ENCODE assay signal across 1 cellular context in the genomic region with DNA sequence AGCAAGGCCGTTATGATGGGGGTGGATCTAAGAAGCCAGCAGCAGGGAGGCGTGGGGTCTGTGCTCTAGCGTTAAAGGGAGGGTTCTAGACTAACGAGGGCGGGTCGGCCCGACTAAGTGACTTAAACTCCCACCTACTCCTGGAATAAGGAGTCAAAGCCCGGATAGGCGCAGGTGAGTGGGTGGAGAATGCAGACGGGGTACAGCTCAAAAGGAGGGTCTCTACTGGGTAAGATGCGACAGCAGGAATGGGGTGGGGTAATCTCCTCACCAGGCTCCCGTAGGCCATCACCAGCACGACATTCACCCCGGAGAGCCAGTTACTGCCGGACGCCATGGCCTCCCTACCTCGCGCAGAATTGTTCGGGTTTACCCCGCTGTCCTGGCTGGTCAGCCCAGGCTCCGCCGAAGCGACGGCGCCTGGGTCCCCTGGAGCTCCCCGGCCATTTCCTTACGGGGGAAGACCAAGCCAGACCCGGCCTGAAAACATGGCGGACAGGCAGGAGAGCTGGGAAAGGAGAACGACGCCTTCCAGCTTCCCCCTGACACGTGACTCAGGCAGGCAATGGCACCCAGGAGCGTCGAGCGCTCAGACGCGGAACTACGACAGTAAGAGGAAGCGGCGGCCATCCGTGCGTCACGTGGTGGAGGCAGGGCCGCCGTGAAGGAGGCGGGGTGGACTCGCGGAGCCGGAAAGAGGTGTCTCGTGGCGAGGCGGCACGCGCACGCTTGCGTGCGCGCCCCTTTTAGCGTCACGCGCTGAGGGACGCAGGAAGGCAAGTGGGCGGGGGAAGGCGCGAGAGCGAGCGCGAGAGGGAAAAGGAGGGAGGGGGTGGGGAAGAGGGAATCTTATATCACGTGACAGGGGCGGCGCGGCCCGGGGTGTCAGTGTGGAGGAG.
TF ChIP-seq lines count a peak whose summit lies in the region.

A gene with protein sequence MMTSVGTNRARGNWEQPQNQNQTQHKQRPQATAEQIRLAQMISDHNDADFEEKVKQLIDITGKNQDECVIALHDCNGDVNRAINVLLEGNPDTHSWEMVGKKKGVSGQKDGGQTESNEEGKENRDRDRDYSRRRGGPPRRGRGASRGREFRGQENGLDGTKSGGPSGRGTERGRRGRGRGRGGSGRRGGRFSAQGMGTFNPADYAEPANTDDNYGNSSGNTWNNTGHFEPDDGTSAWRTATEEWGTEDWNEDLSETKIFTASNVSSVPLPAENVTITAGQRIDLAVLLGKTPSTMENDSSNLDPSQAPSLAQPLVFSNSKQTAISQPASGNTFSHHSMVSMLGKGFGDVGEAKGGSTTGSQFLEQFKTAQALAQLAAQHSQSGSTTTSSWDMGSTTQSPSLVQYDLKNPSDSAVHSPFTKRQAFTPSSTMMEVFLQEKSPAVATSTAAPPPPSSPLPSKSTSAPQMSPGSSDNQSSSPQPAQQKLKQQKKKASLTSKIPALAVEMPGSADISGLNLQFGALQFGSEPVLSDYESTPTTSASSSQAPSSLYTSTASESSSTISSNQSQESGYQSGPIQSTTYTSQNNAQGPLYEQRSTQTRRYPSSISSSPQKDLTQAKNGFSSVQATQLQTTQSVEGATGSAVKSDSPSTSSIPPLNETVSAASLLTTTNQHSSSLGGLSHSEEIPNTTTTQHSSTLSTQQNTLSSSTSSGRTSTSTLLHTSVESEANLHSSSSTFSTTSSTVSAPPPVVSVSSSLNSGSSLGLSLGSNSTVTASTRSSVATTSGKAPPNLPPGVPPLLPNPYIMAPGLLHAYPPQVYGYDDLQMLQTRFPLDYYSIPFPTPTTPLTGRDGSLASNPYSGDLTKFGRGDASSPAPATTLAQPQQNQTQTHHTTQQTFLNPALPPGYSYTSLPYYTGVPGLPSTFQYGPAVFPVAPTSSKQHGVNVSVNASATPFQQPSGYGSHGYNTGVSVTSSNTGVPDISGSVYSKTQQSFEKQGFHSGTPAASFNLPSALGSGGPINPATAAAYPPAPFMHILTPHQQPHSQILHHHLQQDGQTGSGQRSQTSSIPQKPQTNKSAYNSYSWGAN (plus strand): TSS at position 885 of the 899 bp plus-strand sequence. CDS start 4,169 bp downstream, outside the sequence.

TF ChIP-seq in K562, 482 proteins besides CTCF, POLR2A, EP300 and RAD21 (continued from another document and continues in another):
- no peak for TF ChIP-seq IFI16 (CRISPR knock-in tag; IDR thresholded peaks at IDR 0.05)
- peak; percentile 79 for TF ChIP-seq POLR2H (tag; IDR thresholded peaks at IDR 0.05; ENCODE audit: low read depth)
- peak; percentile 88 for TF ChIP-seq ZFX (CRISPR knock-in tag; IDR thresholded peaks at IDR 0.05)
- peak; percentile 99 for TF ChIP-seq ZBTB17 (CRISPR knock-in tag; IDR thresholded peaks at IDR 0.05)
- peak; percentile 14 for TF ChIP-seq FIP1L1 (IDR thresholded peaks at IDR 0.05; ENCODE audit: low read depth, low read length, poor library complexity, severe bottlenecking)
- TF ChIP-seq NUFIP1 (IDR thresholded peaks at IDR 0.05; ENCODE audit: partially characterized antibody) = no peak
- TF ChIP-seq, protein P1, sequence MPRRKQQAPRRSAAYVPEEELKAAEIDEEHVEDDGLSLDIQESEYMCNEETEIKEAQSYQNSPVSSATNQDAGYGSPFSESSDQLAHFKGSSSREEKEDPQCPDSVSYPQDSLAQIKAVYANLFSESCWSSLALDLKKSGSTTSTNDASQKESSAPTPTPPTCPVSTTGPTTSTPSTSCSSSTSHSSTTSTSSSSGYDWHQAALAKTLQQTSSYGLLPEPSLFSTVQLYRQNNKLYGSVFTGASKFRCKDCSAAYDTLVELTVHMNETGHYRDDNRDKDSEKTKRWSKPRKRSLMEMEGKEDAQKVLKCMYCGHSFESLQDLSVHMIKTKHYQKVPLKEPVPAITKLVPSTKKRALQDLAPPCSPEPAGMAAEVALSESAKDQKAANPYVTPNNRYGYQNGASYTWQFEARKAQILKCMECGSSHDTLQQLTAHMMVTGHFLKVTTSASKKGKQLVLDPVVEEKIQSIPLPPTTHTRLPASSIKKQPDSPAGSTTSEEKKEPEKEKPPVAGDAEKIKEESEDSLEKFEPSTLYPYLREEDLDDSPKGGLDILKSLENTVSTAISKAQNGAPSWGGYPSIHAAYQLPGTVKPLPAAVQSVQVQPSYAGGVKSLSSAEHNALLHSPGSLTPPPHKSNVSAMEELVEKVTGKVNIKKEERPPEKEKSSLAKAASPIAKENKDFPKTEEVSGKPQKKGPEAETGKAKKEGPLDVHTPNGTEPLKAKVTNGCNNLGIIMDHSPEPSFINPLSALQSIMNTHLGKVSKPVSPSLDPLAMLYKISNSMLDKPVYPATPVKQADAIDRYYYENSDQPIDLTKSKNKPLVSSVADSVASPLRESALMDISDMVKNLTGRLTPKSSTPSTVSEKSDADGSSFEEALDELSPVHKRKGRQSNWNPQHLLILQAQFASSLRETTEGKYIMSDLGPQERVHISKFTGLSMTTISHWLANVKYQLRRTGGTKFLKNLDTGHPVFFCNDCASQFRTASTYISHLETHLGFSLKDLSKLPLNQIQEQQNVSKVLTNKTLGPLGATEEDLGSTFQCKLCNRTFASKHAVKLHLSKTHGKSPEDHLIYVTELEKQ (CRISPR knock-in tag; IDR thresholded peaks at IDR 0.05) = no peak
- TF ChIP-seq ZNF121 (CRISPR knock-in tag; conservative IDR thresholded peaks at IDR 0.05) = peak; percentile 4; the same call in 1 of the 2 replicates
- 0 out of 2 replicates have a peak, but pooled peaks have one; percentile 60 for TF ChIP-seq PRMT5 (CRISPR knock-in tag; IDR thresholded peaks at IDR 0.05)
- peak; percentile 63; the same call in 1 of the 2 replicates for TF ChIP-seq RB1 (IDR thresholded peaks at IDR 0.05; ENCODE audit: low read depth)
- peak; percentile 82; the same call in 1 of the 2 replicates for TF ChIP-seq ELF2 (CRISPR knock-in tag; IDR thresholded peaks at IDR 0.05)
- 0 out of 2 replicates have a peak, but pooled peaks have one; percentile 39 for TF ChIP-seq TRIM28 (IDR thresholded peaks at IDR 0.05)
- 0 out of 2 replicates have a peak, but pooled peaks have one; percentile 18 for TF ChIP-seq SMAD3 (CRISPR knock-in tag; conservative IDR thresholded peaks at IDR 0.05)
- no peak for TF ChIP-seq ZNF408 (CRISPR knock-in tag; IDR thresholded peaks at IDR 0.05; ENCODE audit: low read depth)
- peak; percentile 78; the same call in 1 of the 2 replicates for TF ChIP-seq NR4A1 (CRISPR knock-in tag; IDR thresholded peaks at IDR 0.05)
- TF ChIP-seq NR4A1 (tag; IDR thresholded peaks at IDR 0.05) = no peak
- peak; percentile 51; the same call in 1 of the 2 replicates for TF ChIP-seq ESRRA (IDR thresholded peaks at IDR 0.05; ENCODE audit: borderline replicate concordance, low read depth)
- peak; percentile 74; the same call in 1 of the 2 replicates for TF ChIP-seq GABPB1 (CRISPR knock-in tag; IDR thresholded peaks at IDR 0.05)
- TF ChIP-seq HIVEP1 (CRISPR knock-in tag; IDR thresholded peaks at IDR 0.05) = no peak
- peak; percentile 47 for TF ChIP-seq ATF1 (CRISPR knock-in tag; IDR thresholded peaks at IDR 0.05)
- peak; percentile 96 for TF ChIP-seq ATF1 (tag; IDR thresholded peaks at IDR 0.05)
- peak; percentile 75 for TF ChIP-seq SP1 (CRISPR knock-in tag; IDR thresholded peaks at IDR 0.05)
- TF ChIP-seq RFX5 (IDR thresholded peaks at IDR 0.05; ENCODE audit: low read depth, low read length) = no peak
- no peak for TF ChIP-seq FOXA1 (IDR thresholded peaks at IDR 0.05; ENCODE audit: borderline replicate concordance)
- peak; percentile 73 for TF ChIP-seq HLTF (IDR thresholded peaks at IDR 0.05)
- TF ChIP-seq SMARCA4 (IDR thresholded peaks at IDR 0.05) = no peak
- peak; percentile 73; the same call in 1 of the 2 replicates for TF ChIP-seq ZNF76 (CRISPR knock-in tag; IDR thresholded peaks at IDR 0.05; ENCODE audit: borderline replicate concordance)
- TF ChIP-seq, protein P2, sequence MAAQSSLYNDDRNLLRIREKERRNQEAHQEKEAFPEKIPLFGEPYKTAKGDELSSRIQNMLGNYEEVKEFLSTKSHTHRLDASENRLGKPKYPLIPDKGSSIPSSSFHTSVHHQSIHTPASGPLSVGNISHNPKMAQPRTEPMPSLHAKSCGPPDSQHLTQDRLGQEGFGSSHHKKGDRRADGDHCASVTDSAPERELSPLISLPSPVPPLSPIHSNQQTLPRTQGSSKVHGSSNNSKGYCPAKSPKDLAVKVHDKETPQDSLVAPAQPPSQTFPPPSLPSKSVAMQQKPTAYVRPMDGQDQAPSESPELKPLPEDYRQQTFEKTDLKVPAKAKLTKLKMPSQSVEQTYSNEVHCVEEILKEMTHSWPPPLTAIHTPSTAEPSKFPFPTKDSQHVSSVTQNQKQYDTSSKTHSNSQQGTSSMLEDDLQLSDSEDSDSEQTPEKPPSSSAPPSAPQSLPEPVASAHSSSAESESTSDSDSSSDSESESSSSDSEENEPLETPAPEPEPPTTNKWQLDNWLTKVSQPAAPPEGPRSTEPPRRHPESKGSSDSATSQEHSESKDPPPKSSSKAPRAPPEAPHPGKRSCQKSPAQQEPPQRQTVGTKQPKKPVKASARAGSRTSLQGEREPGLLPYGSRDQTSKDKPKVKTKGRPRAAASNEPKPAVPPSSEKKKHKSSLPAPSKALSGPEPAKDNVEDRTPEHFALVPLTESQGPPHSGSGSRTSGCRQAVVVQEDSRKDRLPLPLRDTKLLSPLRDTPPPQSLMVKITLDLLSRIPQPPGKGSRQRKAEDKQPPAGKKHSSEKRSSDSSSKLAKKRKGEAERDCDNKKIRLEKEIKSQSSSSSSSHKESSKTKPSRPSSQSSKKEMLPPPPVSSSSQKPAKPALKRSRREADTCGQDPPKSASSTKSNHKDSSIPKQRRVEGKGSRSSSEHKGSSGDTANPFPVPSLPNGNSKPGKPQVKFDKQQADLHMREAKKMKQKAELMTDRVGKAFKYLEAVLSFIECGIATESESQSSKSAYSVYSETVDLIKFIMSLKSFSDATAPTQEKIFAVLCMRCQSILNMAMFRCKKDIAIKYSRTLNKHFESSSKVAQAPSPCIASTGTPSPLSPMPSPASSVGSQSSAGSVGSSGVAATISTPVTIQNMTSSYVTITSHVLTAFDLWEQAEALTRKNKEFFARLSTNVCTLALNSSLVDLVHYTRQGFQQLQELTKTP (IDR thresholded peaks at IDR 0.05; ENCODE audit: low read depth in 1 of 2, partially characterized antibody in 2 of 2) = peak; percentile 52 to 56
- TF ChIP-seq CCNT2 (IDR thresholded peaks at IDR 0.05; ENCODE audit: borderline replicate concordance, extremely low read depth, insufficient read length, low read depth, low read length) = peak; percentile 92
- peak; percentile 34 for TF ChIP-seq NCOR1 (IDR thresholded peaks at IDR 0.05)
- TF ChIP-seq, protein P3, sequence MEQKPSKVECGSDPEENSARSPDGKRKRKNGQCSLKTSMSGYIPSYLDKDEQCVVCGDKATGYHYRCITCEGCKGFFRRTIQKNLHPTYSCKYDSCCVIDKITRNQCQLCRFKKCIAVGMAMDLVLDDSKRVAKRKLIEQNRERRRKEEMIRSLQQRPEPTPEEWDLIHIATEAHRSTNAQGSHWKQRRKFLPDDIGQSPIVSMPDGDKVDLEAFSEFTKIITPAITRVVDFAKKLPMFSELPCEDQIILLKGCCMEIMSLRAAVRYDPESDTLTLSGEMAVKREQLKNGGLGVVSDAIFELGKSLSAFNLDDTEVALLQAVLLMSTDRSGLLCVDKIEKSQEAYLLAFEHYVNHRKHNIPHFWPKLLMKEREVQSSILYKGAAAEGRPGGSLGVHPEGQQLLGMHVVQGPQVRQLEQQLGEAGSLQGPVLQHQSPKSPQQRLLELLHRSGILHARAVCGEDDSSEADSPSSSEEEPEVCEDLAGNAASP (IDR thresholded peaks at IDR 0.05) = no peak
- peak; percentile 31 for TF ChIP-seq SETDB1 (IDR thresholded peaks at IDR 0.05; ENCODE audit: low read length)
- no peak for TF ChIP-seq ZC3H4 (CRISPR knock-in tag; IDR thresholded peaks at IDR 0.05; ENCODE audit: borderline replicate concordance)
- 0 out of 2 replicates have a peak, but pooled peaks have one; percentile 14 for TF ChIP-seq MEF2D (tag; conservative IDR thresholded peaks at IDR 0.05; ENCODE audit: low read depth)
- TF ChIP-seq, protein P4, sequence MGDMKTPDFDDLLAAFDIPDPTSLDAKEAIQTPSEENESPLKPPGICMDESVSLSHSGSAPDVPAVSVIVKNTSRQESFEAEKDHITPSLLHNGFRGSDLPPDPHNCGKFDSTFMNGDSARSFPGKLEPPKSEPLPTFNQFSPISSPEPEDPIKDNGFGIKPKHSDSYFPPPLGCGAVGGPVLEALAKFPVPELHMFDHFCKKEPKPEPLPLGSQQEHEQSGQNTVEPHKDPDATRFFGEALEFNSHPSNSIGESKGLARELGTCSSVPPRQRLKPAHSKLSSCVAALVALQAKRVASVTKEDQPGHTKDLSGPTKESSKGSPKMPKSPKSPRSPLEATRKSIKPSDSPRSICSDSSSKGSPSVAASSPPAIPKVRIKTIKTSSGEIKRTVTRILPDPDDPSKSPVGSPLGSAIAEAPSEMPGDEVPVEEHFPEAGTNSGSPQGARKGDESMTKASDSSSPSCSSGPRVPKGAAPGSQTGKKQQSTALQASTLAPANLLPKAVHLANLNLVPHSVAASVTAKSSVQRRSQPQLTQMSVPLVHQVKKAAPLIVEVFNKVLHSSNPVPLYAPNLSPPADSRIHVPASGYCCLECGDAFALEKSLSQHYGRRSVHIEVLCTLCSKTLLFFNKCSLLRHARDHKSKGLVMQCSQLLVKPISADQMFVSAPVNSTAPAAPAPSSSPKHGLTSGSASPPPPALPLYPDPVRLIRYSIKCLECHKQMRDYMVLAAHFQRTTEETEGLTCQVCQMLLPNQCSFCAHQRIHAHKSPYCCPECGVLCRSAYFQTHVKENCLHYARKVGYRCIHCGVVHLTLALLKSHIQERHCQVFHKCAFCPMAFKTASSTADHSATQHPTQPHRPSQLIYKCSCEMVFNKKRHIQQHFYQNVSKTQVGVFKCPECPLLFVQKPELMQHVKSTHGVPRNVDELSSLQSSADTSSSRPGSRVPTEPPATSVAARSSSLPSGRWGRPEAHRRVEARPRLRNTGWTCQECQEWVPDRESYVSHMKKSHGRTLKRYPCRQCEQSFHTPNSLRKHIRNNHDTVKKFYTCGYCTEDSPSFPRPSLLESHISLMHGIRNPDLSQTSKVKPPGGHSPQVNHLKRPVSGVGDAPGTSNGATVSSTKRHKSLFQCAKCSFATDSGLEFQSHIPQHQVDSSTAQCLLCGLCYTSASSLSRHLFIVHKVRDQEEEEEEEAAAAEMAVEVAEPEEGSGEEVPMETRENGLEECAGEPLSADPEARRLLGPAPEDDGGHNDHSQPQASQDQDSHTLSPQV (IDR thresholded peaks at IDR 0.05) = peak; percentile 85
- TF ChIP-seq KHSRP (IDR thresholded peaks at IDR 0.05) = no peak
- TF ChIP-seq ZNF316 (IDR thresholded peaks at IDR 0.05) = 0 out of 2 replicates have a peak, but pooled peaks have one; percentile 12
- peak; percentile 73 for TF ChIP-seq HCFC1 (IDR thresholded peaks at IDR 0.05; ENCODE audit: low read depth, low read length)
- peak; percentile 58 for TF ChIP-seq C11orf30 (IDR thresholded peaks at IDR 0.05; ENCODE audit: low read depth)
- TF ChIP-seq SMC3 (conservative IDR thresholded peaks at IDR 0.05; ENCODE audit: insufficient read depth, low read depth, low read length) = no peak
- peak; percentile 84; the same call in 1 of the 2 replicates for TF ChIP-seq CBX1 (IDR thresholded peaks at IDR 0.05; ENCODE audit: low read depth)
- TF ChIP-seq ZNF79 (CRISPR knock-in tag; IDR thresholded peaks at IDR 0.05; ENCODE audit: low read depth) = no peak
- TF ChIP-seq ZNF124 (CRISPR knock-in tag; IDR thresholded peaks at IDR 0.05) = no peak
- no peak for TF ChIP-seq ESRRB (CRISPR knock-in tag; IDR thresholded peaks at IDR 0.05; ENCODE audit: borderline replicate concordance)
- TF ChIP-seq, protein P5, sequence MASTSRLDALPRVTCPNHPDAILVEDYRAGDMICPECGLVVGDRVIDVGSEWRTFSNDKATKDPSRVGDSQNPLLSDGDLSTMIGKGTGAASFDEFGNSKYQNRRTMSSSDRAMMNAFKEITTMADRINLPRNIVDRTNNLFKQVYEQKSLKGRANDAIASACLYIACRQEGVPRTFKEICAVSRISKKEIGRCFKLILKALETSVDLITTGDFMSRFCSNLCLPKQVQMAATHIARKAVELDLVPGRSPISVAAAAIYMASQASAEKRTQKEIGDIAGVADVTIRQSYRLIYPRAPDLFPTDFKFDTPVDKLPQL (IDR thresholded peaks at IDR 0.05; ENCODE audit: extremely low read depth, insufficient read length) = no peak
